20 cellular contexts compared by ENCODE assay signal in the genomic region with DNA sequence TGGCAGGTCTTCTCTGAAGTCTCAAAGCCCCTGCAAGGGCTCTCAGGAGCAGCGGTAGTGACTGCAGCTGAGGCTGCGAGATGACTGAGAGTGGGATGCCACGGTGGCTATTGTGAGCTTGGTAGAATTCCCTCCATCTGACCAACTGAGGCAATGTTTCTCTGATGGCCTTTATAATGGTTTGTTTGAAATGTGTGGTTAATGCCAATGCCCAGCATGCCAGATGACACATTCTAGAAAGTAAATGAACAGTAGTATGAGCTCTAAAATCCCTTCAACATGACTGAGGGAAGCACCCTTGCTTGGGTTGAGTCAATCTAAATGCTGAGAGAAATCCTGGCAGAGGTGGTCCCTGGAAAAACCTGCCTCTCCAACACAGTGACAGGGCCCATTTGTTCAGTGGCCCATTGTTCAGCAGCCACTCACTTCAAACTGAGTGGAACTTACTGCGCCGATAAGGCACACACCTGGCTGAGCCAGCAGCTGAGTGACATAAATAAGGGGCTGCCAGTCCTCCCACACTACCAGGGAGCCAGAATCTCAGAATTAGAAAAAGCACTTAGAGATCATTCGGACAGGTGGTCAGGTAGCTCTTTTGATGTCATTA. TPM values are rescaled to one million over a fixed set of nuclear protein-coding genes. Genes with fewer than 3 reads are reported as not detected.
"Had no signal": no experiment of that assay in that cellular context is flagged by ENCODE, and none has a peak within 500 bp of the region (broad histone marks: within the 10 kb centered on the region; RNA-seq: fewer than 3 reads in every experiment).

No MANE protein-coding gene starts in this region.

- H3K27ac ChIP-seq: esophagus squamous epithelium, neutrophil, pancreas, right lobe of liver, upper lobe of right lung had no signal

- H3K4me3 ChIP-seq: esophagus squamous epithelium, pancreas, right lobe of liver, smooth muscle cell, upper lobe of right lung had no signal

- H3K36me3 ChIP-seq: esophagus squamous epithelium, neutrophil, pancreas, right lobe of liver, upper lobe of right lung had no signal

- H3K4me1 ChIP-seq: esophagus squamous epithelium, pancreas, right lobe of liver, upper lobe of right lung had no signal

- DNase-seq: activated CD4-positive, alpha-beta T cell treated with anti-CD3 and anti-CD28 coated beads for 36 hours; activated CD4-positive, alpha-beta T cell treated with anti-CD3 and anti-CD28 coated beads, Interleukin-2, amount 50 U/mL, for 48 hours; activated naive CD8-positive, alpha-beta T cell treated with anti-CD3 and anti-CD28 coated beads for 36 hours; amniotic stem cell; effector memory CD8-positive, alpha-beta T cell; esophagus squamous epithelium; immature natural killer cell; kidney glomerular epithelial cell; mesendoderm; pancreas; right lobe of liver; stimulated activated CD4-positive, alpha-beta T cell treated with anti-CD3 and anti-CD28 coated beads, Interleukin-4, amount 100 ng/mL, for 1 hour; stimulated activated naive CD8-positive, alpha-beta T cell treated with anti-CD3 and anti-CD28 coated beads, Interleukin-15, amount 100 ng/mL, for 72 hours; upper lobe of right lung had no signal

- H3K9me3 ChIP-seq: esophagus squamous epithelium, neutrophil, pancreas, right lobe of liver, upper lobe of right lung had no signal

- FAIRE-seq: pancreas had no signal

- H3K27me3 ChIP-seq: esophagus squamous epithelium, neutrophil, pancreas, right lobe of liver, upper lobe of right lung had no signal

- H3K4me2 ChIP-seq: smooth muscle cell had no signal

- ATAC-seq: activated CD4-positive, alpha-beta T cell treated with anti-CD3 and anti-CD28 coated beads for 36 hours; effector memory CD8-positive, alpha-beta T cell; natural killer cell treated with Interleukin-12 subunit alpha and Interleukin-12 subunit beta and Interleukin-15 and Interleukin-18, amount 100 ng/mL, for 72 hours; pancreas; right lobe of liver; stimulated activated naive CD8-positive, alpha-beta T cell treated with anti-CD3 and anti-CD28 coated beads, Interleukin-15, amount 100 ng/mL, for 72 hours; upper lobe of right lung; WTC11 had no signal

RNA-seq across cellular contexts. Expression of gene SULT1C2, which starts 31.7 kb away (rescaled TPM):
- total RNA-seq: activated CD4-positive, alpha-beta T cell treated with anti-CD3 and anti-CD28 coated beads for 36 hours; activated naive CD8-positive, alpha-beta T cell treated with anti-CD3 and anti-CD28 coated beads for 36 hours; dermis microvascular lymphatic vessel endothelial cell; natural killer cell treated with Interleukin-12 subunit alpha and Interleukin-12 subunit beta and Interleukin-15 and Interleukin-18, amount 100 ng/mL, for 72 hours; pulmonary artery endothelial cell; smooth muscle cell had no signal
- polyA plus RNA-seq: immature natural killer cell, smooth muscle cell had no signal

RNA-seq across cellular contexts. Expression of gene SULT1C4, which starts 57.3 kb away (rescaled TPM):
- total RNA-seq: activated CD4-positive, alpha-beta T cell treated with anti-CD3 and anti-CD28 coated beads for 36 hours; activated naive CD8-positive, alpha-beta T cell treated with anti-CD3 and anti-CD28 coated beads for 36 hours; natural killer cell treated with Interleukin-12 subunit alpha and Interleukin-12 subunit beta and Interleukin-15 and Interleukin-18, amount 100 ng/mL, for 72 hours had no signal
- polyA plus RNA-seq: immature natural killer cell had no signal
